Comparison of ENCODE assay signal across 18 cellular contexts in the genomic region with DNA sequence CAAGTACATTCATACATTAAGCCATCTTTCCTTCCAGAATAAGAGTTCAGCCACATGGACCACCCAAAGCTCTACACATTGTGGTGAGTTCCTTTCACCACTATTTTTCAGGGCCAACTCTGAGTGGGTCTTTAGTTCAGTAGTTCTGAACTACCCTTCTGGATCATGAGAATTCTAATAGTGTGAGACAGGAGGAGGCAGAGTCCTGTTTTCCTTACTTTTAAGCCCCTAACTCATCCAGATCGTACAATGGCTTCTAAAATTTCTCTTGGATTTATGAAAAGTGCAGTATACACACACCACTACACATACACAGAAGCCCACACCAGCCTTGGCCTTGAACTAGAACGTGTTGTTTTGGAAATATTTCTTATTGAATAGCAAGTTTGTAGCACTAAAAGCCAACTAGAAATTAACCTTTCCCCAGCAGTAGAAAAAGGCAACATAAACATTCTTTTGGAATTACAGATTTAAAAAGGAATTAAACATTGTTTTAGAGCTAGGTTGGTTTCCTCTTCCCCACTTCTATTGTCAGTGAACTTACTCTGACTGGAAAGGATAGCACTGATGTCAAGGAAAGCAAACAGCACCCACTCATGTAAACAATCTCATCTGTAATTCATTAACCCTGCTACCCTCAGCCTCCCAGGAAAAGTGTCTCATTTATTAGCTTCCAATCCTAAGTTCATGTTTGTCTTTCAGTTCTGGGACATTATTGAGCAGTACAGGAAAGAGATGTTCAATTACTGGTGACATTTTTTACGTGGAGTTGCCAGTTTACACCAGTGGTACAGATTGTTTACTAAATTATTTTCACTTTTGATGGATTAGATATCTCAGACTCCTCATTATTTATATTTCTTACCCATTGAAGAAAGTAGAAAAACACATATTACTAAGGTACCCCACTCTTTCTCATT.
DNase-seq lines count a peak whose midpoint lies in the region; ATAC-seq, FAIRE-seq and TF ChIP-seq lines count a peak whose summit lies in the region.
"Had no signal": no experiment of that assay in that cellular context is flagged by ENCODE, and none has a peak within 500 bp of the region (broad histone marks: within the 10 kb centered on the region; RNA-seq: fewer than 3 reads in every experiment).

No MANE protein-coding gene starts in this region.

- no peak overlapping the region for H3K9ac ChIP-seq in endocrine pancreas (ENCODE audit: control insufficient read depth, insufficient read depth, low read length)
- peak overlapping the region; percentile 92 for H3K9ac ChIP-seq in HepG2 (ENCODE audit: insufficient read depth, low read depth, low read length)

- H4K20me1 ChIP-seq in HepG2 (ENCODE audit: insufficient read depth, low read length) = no peaks in the 10 kb centered on the region

- ATAC-seq in HepG2 = peak; percentile 89
- ATAC-seq: Panc1 had no signal

- H3K36me3 ChIP-seq in endocrine pancreas (ENCODE audit: control insufficient read depth, insufficient read depth, low read length) (no peaks in the 10 kb centered on the region), HepG2 (replicated peaks in 1 of 2; ENCODE audit: control insufficient read depth in 1 of 2, insufficient read depth in 2 of 2, low read length in 2 of 2) (no peaks in the 10 kb centered on the region), transverse colon (no peaks in the 10 kb centered on the region), vagina (no peaks in the 10 kb centered on the region)

- CTCF ChIA-PET in HepG2 (lab: Yijun Ruan, JAX; ENCODE audit: low intra/inter-chr PET ratio, low total read pairs) = no interaction called here

- in situ Hi-C loops in HepG2 (cut with HindIII; ENCODE audit: extremely low pct_ligation_motif_present, low pct_unique_long_range_greater_than_20kb) = no loop called here
- in situ Hi-C loops in transverse colon (cut with MboI; ENCODE audit: low pct_ligation_motif_present in 1 of 4, low pct_unique_long_range_greater_than_20kb in 1 of 4, low sequenced_read_pairs in 3 of 4) = no loop called here

- WGBS in HepG2 (ENCODE audit: low lambda C conversion rate) = 0% methylated on average over 3 of the region's 3 CpGs
- WGBS in transverse colon (ENCODE audit: low coverage in 1 of 2), 2 donors = 6 to 25% methylated on average over 3 of the region's 3 CpGs

- POLR2A ChIA-PET in HepG2 (lab: Yijun Ruan, JAX) = interaction anchor here (0.8 to 4.8 kb wide), 24 partner anchors 10 to 1056 kb away, joined by 3 to 72 read pairs (median 5); a partner anchor contains a TSS

- H3K27me3 ChIP-seq in endocrine pancreas (ENCODE audit: control insufficient read depth, insufficient read depth, low read length) (no peaks in the 10 kb centered on the region), HepG2 (ENCODE audit: control insufficient read depth in 1 of 2, insufficient read depth in 2 of 2, low read length in 2 of 2) (no peaks in the 10 kb centered on the region), transverse colon (no peaks in the 10 kb centered on the region), vagina (no peaks in the 10 kb centered on the region)

- peak in 1 of 2 experiments; percentile 98; a peak in 2 of 4 replicates for TF ChIP-seq EP300 in HepG2 (IDR thresholded peaks at IDR 0.05; ENCODE audit: low read depth in 2 of 2, low read length in 2 of 2)
- TF ChIP-seq EP300 in HepG2 (CRISPR knock-in tag; IDR thresholded peaks at IDR 0.05; ENCODE audit: borderline replicate concordance) = peak; percentile 93
- no peak for TF ChIP-seq EP300 in transverse colon (IDR thresholded peaks at IDR 0.05; ENCODE audit: low read depth)

- FAIRE-seq in HepG2 (lab: Jason Lieb, UNC) = peak; percentile 96
- FAIRE-seq: H54 had no signal

- peak; percentile 14; the same call in 1 of the 2 replicates for TF ChIP-seq RAD21 in HepG2 (CRISPR knock-in tag; IDR thresholded peaks at IDR 0.05)

- H3K4me3 ChIP-seq in endocrine pancreas (ENCODE audit: control insufficient read depth, insufficient read depth, low read length) = peak overlapping the region; percentile 24
- H3K4me3 ChIP-seq in HepG2 (replicated peaks in 1 of 3; ENCODE audit: insufficient read depth in 1 of 3, low read depth in 2 of 3, low read length in 3 of 3) = peak overlapping the region in 2 of 3 experiments; percentile 20 to 51; a peak in 3 of 6 replicates
- H3K4me3 ChIP-seq in transverse colon = no peak overlapping the region
- H3K4me3 ChIP-seq in vagina = no peak overlapping the region
- H3K4me3 ChIP-seq: coronary artery had no signal

- H3K27ac ChIP-seq in HepG2 (ENCODE audit: extremely low read length, insufficient read depth, low read length) = peak overlapping the region; percentile 100
- H3K27ac ChIP-seq in transverse colon = peak overlapping the region; percentile 42 to 73 (median 72)
- no peak overlapping the region for H3K27ac ChIP-seq in vagina
- H3K27ac ChIP-seq: coronary artery had no signal

- DNase-seq in NCI-H510A treated with DMSO at 0.1 percent for 48 hours (lab: John Stamatoyannopoulos, UW) (peak; percentile 25), NCI-H510A (lab: John Stamatoyannopoulos, UW) (no peak), HepG2 (ENCODE audit: low spot score) (peak; percentile 99), transverse colon (no peak), RKO (ENCODE audit: low spot score) (no peak), nucleus accumbens (lab: John Stamatoyannopoulos, UW) (no peak), vagina (ENCODE audit: extremely low spot score in 2 of 2) (no peak)
- DNase-seq: 8988T; activated CD4-positive, CD25-positive, alpha-beta regulatory T cell treated with anti-CD3 and anti-CD28 coated beads, Interleukin-2, amount 50 U/mL, for 72 hours; activated naive CD8-positive, alpha-beta T cell treated with anti-CD3 and anti-CD28 coated beads for 36 hours; activated T-cell treated with anti-CD3 and anti-CD28 coated beads for 4 hours; CD8-positive, alpha-beta memory T cell; KG1; NCI-H1417 treated with DMSO at 0.1 percent for 48 hours had no signal

- peak overlapping the region; percentile 82 for H3K4me2 ChIP-seq in HepG2 (ENCODE audit: low read depth, low read length)

- H2AFZ ChIP-seq in HepG2 (ENCODE audit: low read length) = no peak overlapping the region

- intact Hi-C loops in HepG2 (cut with micrococcal nuclease; ENCODE audit: unreplicated experiment) (loop anchor here (1.0 to 10.0 kb wide), 8 partner anchors 15 to 345 kb away; no protein-coding TSS in a partner anchor), transverse colon (cut with DNase I; ENCODE audit: low total_unique reads) (no loop called here), vagina (cut with DNase I) (no loop called here)

- TF ChIP-seq CTCF in HepG2 (CRISPR knock-in tag; IDR thresholded peaks at IDR 0.05) (no peak), transverse colon (IDR thresholded peaks at IDR 0.05) (no peak), vagina (IDR thresholded peaks at IDR 0.05) (no peak)

- H3K79me2 ChIP-seq in HepG2 (ENCODE audit: insufficient read depth, low read length) = no peaks in the 10 kb centered on the region

- H3K4me1 ChIP-seq in endocrine pancreas (ENCODE audit: control insufficient read depth, insufficient read depth, low read length) = peaks cover 17% of the 10 kb centered on the region
- peaks cover 87% of the 10 kb centered on the region for H3K4me1 ChIP-seq in HepG2 (ENCODE audit: insufficient read depth, low read length)
- H3K4me1 ChIP-seq in transverse colon = peaks cover 0 to 56% (median 25%) of the 10 kb centered on the region in 4 donors
- no peaks in the 10 kb centered on the region for H3K4me1 ChIP-seq in vagina

- TF ChIP-seq POLR2A in HepG2 (IDR thresholded peaks at IDR 0.05; ENCODE audit: insufficient read depth in 1 of 2, low read depth in 2 of 2, low read length in 2 of 2) (peak; percentile 43 to 88), transverse colon (IDR thresholded peaks at IDR 0.05) (no peak), vagina (IDR thresholded peaks at IDR 0.05) (no peak)

- BruUV-seq in HepG2 (replicated peaks; lab: Mats Ljungman, UMichigan) = TSS peak; percentile 99

- H3K9me3 ChIP-seq in endocrine pancreas (ENCODE audit: control insufficient read depth, low read length) (no peaks in the 10 kb centered on the region), HepG2 (ENCODE audit: low read length) (no peaks in the 10 kb centered on the region), transverse colon (no peaks in the 10 kb centered on the region), vagina (no peaks in the 10 kb centered on the region)

TF ChIP-seq in HepG2, 621 proteins besides CTCF, POLR2A, EP300 and RAD21 (continues in another document):
- TF ChIP-seq, protein P1, sequence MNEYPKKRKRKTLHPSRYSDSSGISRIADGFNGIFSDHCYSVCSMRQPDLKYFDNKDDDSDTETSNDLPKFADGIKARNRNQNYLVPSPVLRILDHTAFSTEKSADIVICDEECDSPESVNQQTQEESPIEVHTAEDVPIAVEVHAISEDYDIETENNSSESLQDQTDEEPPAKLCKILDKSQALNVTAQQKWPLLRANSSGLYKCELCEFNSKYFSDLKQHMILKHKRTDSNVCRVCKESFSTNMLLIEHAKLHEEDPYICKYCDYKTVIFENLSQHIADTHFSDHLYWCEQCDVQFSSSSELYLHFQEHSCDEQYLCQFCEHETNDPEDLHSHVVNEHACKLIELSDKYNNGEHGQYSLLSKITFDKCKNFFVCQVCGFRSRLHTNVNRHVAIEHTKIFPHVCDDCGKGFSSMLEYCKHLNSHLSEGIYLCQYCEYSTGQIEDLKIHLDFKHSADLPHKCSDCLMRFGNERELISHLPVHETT (CRISPR knock-in tag; conservative IDR thresholded peaks at IDR 0.05) = no peak
- TF ChIP-seq, protein P2, sequence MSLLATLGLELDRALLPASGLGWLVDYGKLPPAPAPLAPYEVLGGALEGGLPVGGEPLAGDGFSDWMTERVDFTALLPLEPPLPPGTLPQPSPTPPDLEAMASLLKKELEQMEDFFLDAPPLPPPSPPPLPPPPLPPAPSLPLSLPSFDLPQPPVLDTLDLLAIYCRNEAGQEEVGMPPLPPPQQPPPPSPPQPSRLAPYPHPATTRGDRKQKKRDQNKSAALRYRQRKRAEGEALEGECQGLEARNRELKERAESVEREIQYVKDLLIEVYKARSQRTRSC (CRISPR knock-in tag; IDR thresholded peaks at IDR 0.05; ENCODE audit: low read depth) = no peak
- TF ChIP-seq, protein P3, sequence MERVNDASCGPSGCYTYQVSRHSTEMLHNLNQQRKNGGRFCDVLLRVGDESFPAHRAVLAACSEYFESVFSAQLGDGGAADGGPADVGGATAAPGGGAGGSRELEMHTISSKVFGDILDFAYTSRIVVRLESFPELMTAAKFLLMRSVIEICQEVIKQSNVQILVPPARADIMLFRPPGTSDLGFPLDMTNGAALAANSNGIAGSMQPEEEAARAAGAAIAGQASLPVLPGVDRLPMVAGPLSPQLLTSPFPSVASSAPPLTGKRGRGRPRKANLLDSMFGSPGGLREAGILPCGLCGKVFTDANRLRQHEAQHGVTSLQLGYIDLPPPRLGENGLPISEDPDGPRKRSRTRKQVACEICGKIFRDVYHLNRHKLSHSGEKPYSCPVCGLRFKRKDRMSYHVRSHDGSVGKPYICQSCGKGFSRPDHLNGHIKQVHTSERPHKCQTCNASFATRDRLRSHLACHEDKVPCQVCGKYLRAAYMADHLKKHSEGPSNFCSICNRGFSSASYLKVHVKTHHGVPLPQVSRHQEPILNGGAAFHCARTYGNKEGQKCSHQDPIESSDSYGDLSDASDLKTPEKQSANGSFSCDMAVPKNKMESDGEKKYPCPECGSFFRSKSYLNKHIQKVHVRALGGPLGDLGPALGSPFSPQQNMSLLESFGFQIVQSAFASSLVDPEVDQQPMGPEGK (CRISPR knock-in tag; IDR thresholded peaks at IDR 0.05) = peak; percentile 33; the same call in 1 of the 2 replicates
- TF ChIP-seq FOSL1 (CRISPR knock-in tag; IDR thresholded peaks at IDR 0.05; ENCODE audit: borderline replicate concordance) = no peak

Comparison
In these comparisons a context has a peak if more than half of its experiments do, and no peak if none do; other contexts are left out.
1. DNase-seq: peak in NCI-H510A treated with DMSO at 0.1 percent for 48 hours (single experiment) and HepG2 (single experiment); none in NCI-H510A (single experiment), transverse colon (single experiment), RKO (single experiment), nucleus accumbens (0 of 56) and vagina (0 of 2).
2. H3K4me3 ChIP-seq: peak in endocrine pancreas (single experiment) and HepG2 (2 of 3); none in transverse colon (0 of 4) and vagina (0 of 2).
3. POLR2A ChIP-seq: peak in HepG2 (2 of 2); none in transverse colon (single experiment) and vagina (0 of 2).